ENCODE assay signal across 1 cellular context in genomic region chr5:172886396-172886932, GRCh38.
TF ChIP-seq lines count a peak whose summit lies in the region.

No MANE protein-coding gene starts in this region.

TF ChIP-seq in IMR-90, 13 proteins besides CTCF, POLR2A, EP300 and RAD21 (continued from another document):
- no peak for TF ChIP-seq USF2 (IDR thresholded peaks at IDR 0.05; ENCODE audit: low read depth, low read length)
- TF ChIP-seq FOS (IDR thresholded peaks at IDR 0.05; ENCODE audit: low read depth, low read length) = no peak
- TF ChIP-seq RFX5 (IDR thresholded peaks at IDR 0.05; ENCODE audit: low read depth, low read length) = no peak
- no peak for TF ChIP-seq CHD1 (IDR thresholded peaks at IDR 0.05; ENCODE audit: low read depth, low read length)
- TF ChIP-seq SMC3 (IDR thresholded peaks at IDR 0.05; ENCODE audit: low read depth, low read length) = no peak
- TF ChIP-seq MAZ (IDR thresholded peaks at IDR 0.05; ENCODE audit: borderline replicate concordance, low read depth, low read length) = no peak
